In the genomic region with DNA sequence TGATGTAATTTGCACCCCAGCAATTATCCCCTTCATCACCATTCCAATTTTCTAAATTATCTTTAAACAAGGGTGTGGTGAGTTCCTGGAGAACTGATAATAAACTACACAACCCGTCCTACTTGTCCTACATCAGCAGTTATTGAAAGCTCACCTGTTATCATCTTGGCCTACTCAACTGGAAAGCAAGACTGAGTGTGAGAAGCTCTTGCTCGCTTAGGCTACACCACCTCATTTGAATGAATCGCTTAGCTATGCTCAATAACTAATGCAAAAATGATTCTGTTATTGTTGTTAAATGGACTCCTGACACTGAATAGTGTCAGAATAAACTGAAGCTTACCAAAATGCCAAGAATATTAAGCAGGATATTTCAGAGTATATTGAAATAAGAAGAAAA, we compare ENCODE assay signal across 24 cellular contexts.
DNase-seq lines count a peak whose midpoint lies in the region; ATAC-seq, FAIRE-seq and TF ChIP-seq lines count a peak whose summit lies in the region.
"Had no signal": no experiment of that assay in that cellular context is flagged by ENCODE, and none has a peak within 500 bp of the region (broad histone marks: within the 10 kb centered on the region; RNA-seq: fewer than 3 reads in every experiment).

No MANE protein-coding gene starts in this region.

- no peak overlapping the region for H3K4me2 ChIP-seq in endothelial cell of umbilical vein (ENCODE audit: insufficient read depth, low read length)
- H3K4me2 ChIP-seq in PC-3 (ENCODE audit: low read length) = no peak overlapping the region
- H3K4me2 ChIP-seq: GM23338, PC-9 had no signal

- H3K4me3 ChIP-seq in endothelial cell of umbilical vein (replicated peaks in 1 of 3; ENCODE audit: insufficient read depth in 1 of 3, low read depth in 1 of 3, low read length in 3 of 3) = no peak overlapping the region
- no peak overlapping the region for H3K4me3 ChIP-seq in PC-3 (ENCODE audit: low read length)
- no peak overlapping the region for H3K4me3 ChIP-seq in BE2C (ENCODE audit: low read depth, low read length)
- H3K4me3 ChIP-seq: GM23338, PC-9, SJSA1 had no signal

- H3K27ac ChIP-seq in endothelial cell of umbilical vein (ENCODE audit: insufficient read depth, low read depth, low read length) (no peak overlapping the region), PC-3 (ENCODE audit: low read length) (no peak overlapping the region)
- H3K27ac ChIP-seq: PC-9, SJSA1 had no signal

- no peaks in the 10 kb centered on the region for H3K9me1 ChIP-seq in endothelial cell of umbilical vein (replicated peaks; ENCODE audit: control insufficient read depth, extremely low read depth, insufficient read depth, low read length)

- H3K27ac Mint-ChIP-seq in stimulated activated naive B cell treated with anti-CD40 and anti-IgM and Interleukin-4, amounts not matched to agents 10 μg/mL and 1 μg/mL and 100 μg/mL, for 72 hours = no peak overlapping the region
- H3K27ac Mint-ChIP-seq: CD14-positive monocyte; CD8-positive, alpha-beta memory T cell; GM23338; H9 had no signal

- CTCF ChIA-PET in endothelial cell of umbilical vein (lab: Charles Lee) = interaction anchor here (1.0 to 1.1 kb wide), 2 partner anchors 12 to 60 kb away, joined by 3 read pairs; no protein-coding TSS in a partner anchor
- CTCF ChIA-PET in PC-3 (lab: Charles Lee) = no interaction called here

- no peak for TF ChIP-seq POLR2A in endothelial cell of umbilical vein (IDR thresholded peaks at IDR 0.05; ENCODE audit: low read depth, low read length)

- H3K9me3 ChIP-seq in endothelial cell of umbilical vein (replicated peaks; ENCODE audit: control insufficient read depth, insufficient read depth, low read length) = no peaks in the 10 kb centered on the region
- H3K9me3 ChIP-seq in PC-3 (ENCODE audit: low read length) = no peaks in the 10 kb centered on the region
- no peaks in the 10 kb centered on the region for H3K9me3 ChIP-seq in BE2C
- H3K9me3 ChIP-seq: SJSA1 had no signal

- POLR2A ChIA-PET in endothelial cell of umbilical vein (lab: Charles Lee) (no interaction called here), PC-3 (lab: Charles Lee; ENCODE audit: unreplicated experiment) (no interaction called here)

- peaks cover 12% of the 10 kb centered on the region for H3K4me1 ChIP-seq in endothelial cell of umbilical vein (ENCODE audit: control insufficient read depth, extremely low read depth, insufficient read depth, low read length)
- H3K4me1 ChIP-seq in PC-3 (ENCODE audit: insufficient read depth, low read length) = no peaks in the 10 kb centered on the region
- no peaks in the 10 kb centered on the region for H3K4me1 ChIP-seq in BE2C

- H3K79me2 ChIP-seq in endothelial cell of umbilical vein (ENCODE audit: control insufficient read depth, insufficient read depth, low read length) = no peaks in the 10 kb centered on the region
- H3K79me2 ChIP-seq in PC-3 (ENCODE audit: low read length) = no peaks in the 10 kb centered on the region

- intact Hi-C loops in endothelial cell of umbilical vein (cut with micrococcal nuclease) (no loop called here), PC-3 (cut with micrococcal nuclease) (no loop called here)

- H3K4me3 Mint-ChIP-seq in stimulated activated naive B cell treated with anti-CD40 and anti-IgM and Interleukin-4, amounts not matched to agents 10 μg/mL and 1 μg/mL and 100 μg/mL, for 72 hours = no peak overlapping the region
- H3K4me3 Mint-ChIP-seq: CD14-positive monocyte; CD8-positive, alpha-beta memory T cell; GM23338; H9; T-cell had no signal

- dilution Hi-C loops in endothelial cell of umbilical vein (cut with MboI; ENCODE audit: extremely low pct_ligation_motif_present, low sequenced_read_pairs) = no loop called here

- H3F3A ChIP-seq in PC-3 (ENCODE audit: low read length, unreplicated experiment) = no peaks in the 10 kb centered on the region

- no peak for FAIRE-seq in endothelial cell of umbilical vein (lab: Jason Lieb, UNC)

- BruUV-seq in endothelial cell of umbilical vein (replicated peaks; lab: Mats Ljungman, UMichigan) = no TSS peak
- no TSS peak for BruUV-seq in PC-3 (replicated peaks; lab: Mats Ljungman, UMichigan)

- H3K9ac ChIP-seq in endothelial cell of umbilical vein (replicated peaks; ENCODE audit: extremely low read depth, insufficient read depth, low read length) (no peak overlapping the region), PC-3 (ENCODE audit: low read length) (no peak overlapping the region)

- ATAC-seq in GM18511 (IDR thresholded peaks at IDR 0.05; ENCODE audit: unreplicated experiment) = peak; percentile 46
- ATAC-seq in stimulated activated naive B cell treated with anti-CD40 and anti-IgM and Interleukin-4, amounts not matched to agents 10 μg/mL and 1 μg/mL and 100 μg/mL, for 72 hours (replicated peaks) = peak; percentile 57 to 64
- no peak for ATAC-seq in PC-3
- ATAC-seq: GM23338, T-cell had no signal

- peaks cover 16 to 28% of the 10 kb centered on the region in 2 donors for H3K4me1 Mint-ChIP-seq in stimulated activated naive B cell treated with anti-CD40 and anti-IgM and Interleukin-4, amounts not matched to agents 10 μg/mL and 1 μg/mL and 100 μg/mL, for 72 hours

- no peaks in the 10 kb centered on the region for H3K9me2 ChIP-seq in PC-3 (replicated peaks; ENCODE audit: low read length)

- H3K27me3 Mint-ChIP-seq in stimulated activated naive B cell treated with anti-CD40 and anti-IgM and Interleukin-4, amounts not matched to agents 10 μg/mL and 1 μg/mL and 100 μg/mL, for 72 hours = no peaks in the 10 kb centered on the region
- H3K27me3 Mint-ChIP-seq: T-cell had no signal

- H3K27me3 ChIP-seq in endothelial cell of umbilical vein (ENCODE audit: control insufficient read depth in 2 of 2, insufficient read depth in 2 of 2, low read length in 2 of 2) (no peaks in the 10 kb centered on the region), PC-3 (ENCODE audit: low read length) (no peaks in the 10 kb centered on the region), BE2C (no peaks in the 10 kb centered on the region)
- H3K27me3 ChIP-seq: SJSA1 had no signal

- H3K36me3 ChIP-seq in endothelial cell of umbilical vein (ENCODE audit: control insufficient read depth in 2 of 2, extremely low read depth in 1 of 2, insufficient read depth in 2 of 2, low read length in 2 of 2) (no peaks in the 10 kb centered on the region), PC-3 (ENCODE audit: low read depth, low read length) (no peaks in the 10 kb centered on the region), BE2C (no peaks in the 10 kb centered on the region)
- H3K36me3 ChIP-seq: SJSA1 had no signal

- TF ChIP-seq CTCF in endothelial cell of umbilical vein (IDR thresholded peaks at IDR 0.05; ENCODE audit: extremely low read depth in 1 of 2, insufficient read depth in 1 of 2, low read depth in 1 of 2, low read length in 2 of 2) = no peak
- TF ChIP-seq CTCF in PC-3 (conservative IDR thresholded peaks at IDR 0.05; ENCODE audit: low read depth, low read length) = no peak
- no peak for TF ChIP-seq CTCF in BE2C (IDR thresholded peaks at IDR 0.05; ENCODE audit: low read depth, low read length)

- peak; percentile 22 for DNase-seq in NCI-H69 (lab: John Stamatoyannopoulos, UW)
- DNase-seq in endothelial cell of umbilical vein (ENCODE audit: low read depth, low spot score) = peak; percentile 15
- DNase-seq in stimulated activated naive B cell treated with anti-CD40 and anti-IgM and Interleukin-4, amounts not matched to agents 10 μg/mL and 1 μg/mL and 100 μg/mL, for 72 hours = no peak
- no peak for DNase-seq in PC-3
- no peak for DNase-seq in BE2C
- DNase-seq in RPMI8226 = no peak
- DNase-seq: Calu3; CD8-positive, alpha-beta memory T cell; DMS153; DND-41; H9; Karpas-422; NCI-H1092 treated with DMSO at 0.1 percent for 48 hours; NCI-H1436 treated with DMSO at 0.1 percent for 48 hours; NCI-H1930; NCI-H2107; NCI-H524; PC-9; Right ventricle myocardium superior; T-cell had no signal

- H3K9me3 Mint-ChIP-seq in stimulated activated naive B cell treated with anti-CD40 and anti-IgM and Interleukin-4, amounts not matched to agents 10 μg/mL and 1 μg/mL and 100 μg/mL, for 72 hours = no peaks in the 10 kb centered on the region
- H3K9me3 Mint-ChIP-seq: CD8-positive, alpha-beta memory T cell; GM23338; H9; T-cell had no signal

- no peaks in the 10 kb centered on the region for H3K36me3 Mint-ChIP-seq in stimulated activated naive B cell treated with anti-CD40 and anti-IgM and Interleukin-4, amounts not matched to agents 10 μg/mL and 1 μg/mL and 100 μg/mL, for 72 hours
- H3K36me3 Mint-ChIP-seq: T-cell had no signal

- H2AFZ ChIP-seq in endothelial cell of umbilical vein (ENCODE audit: low read depth, low read length) = no peak overlapping the region
- H2AFZ ChIP-seq in PC-3 (ENCODE audit: low read length) = no peak overlapping the region
- H2AFZ ChIP-seq: GM23338, PC-9 had no signal

- H4K20me1 ChIP-seq in endothelial cell of umbilical vein (replicated peaks; ENCODE audit: control insufficient read depth, extremely low read depth, insufficient read depth, low read length) (no peaks in the 10 kb centered on the region), PC-3 (ENCODE audit: low read length) (no peaks in the 10 kb centered on the region)

TF ChIP-seq in endothelial cell of umbilical vein, 7 proteins besides CTCF, POLR2A, EP300 and RAD21:
- no peak for TF ChIP-seq JUN (IDR thresholded peaks at IDR 0.05; ENCODE audit: borderline replicate concordance, insufficient read depth, insufficient read length, low read depth)
- TF ChIP-seq POLR2AphosphoS5 (IDR thresholded peaks at IDR 0.05; ENCODE audit: insufficient read depth, low read depth, low read length) = no peak
- TF ChIP-seq GATA2 (IDR thresholded peaks at IDR 0.05; ENCODE audit: insufficient read depth, insufficient read length, low read depth, low read length) = no peak
- no peak for TF ChIP-seq FOS (IDR thresholded peaks at IDR 0.05; ENCODE audit: borderline replicate concordance, insufficient read depth, low read length)
- TF ChIP-seq MAX (IDR thresholded peaks at IDR 0.05; ENCODE audit: insufficient read depth, insufficient read length) = no peak

Comparison
In these comparisons a context has a peak if more than half of its experiments do, and no peak if none do; other contexts are left out.
1. DNase-seq: peak in NCI-H69 (single experiment) and endothelial cell of umbilical vein (single experiment); none in stimulated activated naive B cell treated with anti-CD40 and anti-IgM and Interleukin-4, amounts not matched to agents 10 μg/mL and 1 μg/mL and 100 μg/mL, for 72 hours (single experiment), PC-3 (single experiment), BE2C (single experiment) and RPMI8226 (single experiment).